11 cellular contexts compared by ENCODE assay signal in genomic region chr13:40910324-40911050, GRCh38.
DNase-seq lines count a peak whose midpoint lies in the region; ATAC-seq and TF ChIP-seq lines count a peak whose summit lies in the region.
"Had no signal": no experiment of that assay in that cellular context is flagged by ENCODE, and none has a peak within 500 bp of the region (broad histone marks: within the 10 kb centered on the region; RNA-seq: fewer than 3 reads in every experiment).

No MANE protein-coding gene starts in this region.

- 100% methylated on average over 1 of the region's 2 CpGs; no CpG with 5 or more reads in 1 of the 2 experiments for WGBS in IMR-90 (ENCODE audit: extremely low coverage in 2 of 2, insufficient read length in 1 of 2), 2 experiments
- WGBS in stomach, 5 donors = 50 to 78% (median 54%) methylated on average over 2 of the region's 2 CpGs

- intact Hi-C loops in IMR-90 (cut with micrococcal nuclease) (no loop called here), stomach (cut with DNase I; ENCODE audit: low total_unique reads) (no loop called here)

- H3K9ac ChIP-seq in IMR-90 (ENCODE audit: low read depth, low read length) = no peak overlapping the region

- dilution Hi-C loops in IMR-90 (cut with HindIII; ENCODE audit: low sequenced_read_pairs, unreplicated experiment) = no loop called here

- no peak overlapping the region for H3K4ac ChIP-seq in IMR-90 (ENCODE audit: low read depth, low read length)

- no peak for TF ChIP-seq EP300 in stomach (IDR thresholded peaks at IDR 0.05)

- H3K14ac ChIP-seq in IMR-90 (replicated peaks; ENCODE audit: low read depth, low read length) = no peak overlapping the region

- no peak overlapping the region for H2BK20ac ChIP-seq in IMR-90 (ENCODE audit: low read depth, low read length)

- TF ChIP-seq CTCF in IMR-90 (conservative IDR thresholded peaks at IDR 0.05; ENCODE audit: low read depth, low read length) = no peak
- TF ChIP-seq CTCF in fibroblast of the aortic adventitia (IDR thresholded peaks at IDR 0.05; ENCODE audit: insufficient read depth, low read length) = no peak
- no peak for TF ChIP-seq CTCF in stomach (IDR thresholded peaks at IDR 0.05)

- no peak overlapping the region for H2AK5ac ChIP-seq in IMR-90 (ENCODE audit: low read depth, low read length)

- no peak overlapping the region for H4K5ac ChIP-seq in IMR-90 (ENCODE audit: low read depth, low read length)

- POLR2A ChIA-PET in IMR-90 (lab: Charles Lee; ENCODE audit: unreplicated experiment) = no interaction called here

- no peak overlapping the region for H2AFZ ChIP-seq in IMR-90 (replicated peaks; ENCODE audit: low read length, poor library complexity)

- in situ Hi-C loops in IMR-90 (cut with MboI; ENCODE audit: low sequenced_read_pairs) = no loop called here

- no peak overlapping the region for H4K8ac ChIP-seq in IMR-90 (ENCODE audit: low read depth in 2 of 2, low read length in 2 of 2)

- ATAC-seq in GM18502 (IDR thresholded peaks at IDR 0.05; ENCODE audit: poor library complexity, unreplicated experiment) = peak; percentile 65
- ATAC-seq in GM21360 (IDR thresholded peaks at IDR 0.05; ENCODE audit: unreplicated experiment) = peak; percentile 87
- peak; percentile 67 for ATAC-seq in IMR-90 (ENCODE audit: low read depth)

- no peak overlapping the region for H3K23ac ChIP-seq in IMR-90 (ENCODE audit: low read depth, low read length)

- H3K18ac ChIP-seq in IMR-90 (ENCODE audit: low read depth, low read length) = no peak overlapping the region

- H3K56ac ChIP-seq in IMR-90 (ENCODE audit: extremely low read depth, insufficient read depth, low read length) = no peak overlapping the region

- peak overlapping the region; percentile 12; the same call in 1 of the 2 replicates for H3K4me2 ChIP-seq in IMR-90 (ENCODE audit: low read depth, low read length)

- TF ChIP-seq RAD21 in IMR-90 (IDR thresholded peaks at IDR 0.05; ENCODE audit: low read length) = no peak

- CTCF ChIA-PET in IMR-90 (lab: Yijun Ruan, JAX) = no interaction called here

- no peak overlapping the region for H4K91ac ChIP-seq in IMR-90 (ENCODE audit: insufficient read depth, low read depth, low read length)

- H3K36me3 ChIP-seq in IMR-90 (ENCODE audit: control insufficient read depth, insufficient read depth, low read length) = no peaks in the 10 kb centered on the region
- no peaks in the 10 kb centered on the region for H3K36me3 ChIP-seq in stomach
- H3K36me3 ChIP-seq: HAP-1, thoracic aorta had no signal

- no peak overlapping the region for H3K4me3 ChIP-seq in IMR-90 (ENCODE audit: insufficient read depth, low read depth, low read length)
- H3K4me3 ChIP-seq in fibroblast of the aortic adventitia (ENCODE audit: low read depth, low read length) = no peak overlapping the region
- no peak overlapping the region for H3K4me3 ChIP-seq in stomach
- H3K4me3 ChIP-seq: HAP-1, thoracic aorta had no signal

- no peaks in the 10 kb centered on the region; the same call in none of the 2 replicates for H3K4me1 ChIP-seq in IMR-90 (ENCODE audit: control insufficient read depth, insufficient read depth, low read length)
- peaks cover 0 to 22% (median 7%) of the 10 kb centered on the region in 4 donors for H3K4me1 ChIP-seq in stomach
- H3K4me1 ChIP-seq: HAP-1 had no signal

- H3K27ac ChIP-seq in IMR-90 (ENCODE audit: insufficient read depth, low read length) (no peak overlapping the region), stomach (peak overlapping the region in 1 of 5 donors; percentile 2)
- H3K27ac ChIP-seq: thoracic aorta had no signal

- no peaks in the 10 kb centered on the region for H3K27me3 ChIP-seq in IMR-90 (ENCODE audit: control insufficient read depth, insufficient read depth, low read length)
- H3K27me3 ChIP-seq in stomach = no peaks in the 10 kb centered on the region

- peak overlapping the region; percentile 3 for H2BK5ac ChIP-seq in IMR-90 (ENCODE audit: low read depth, low read length, poor library complexity, severe bottlenecking)

- no TSS peak for BruUV-seq in IMR-90 (replicated peaks; lab: Mats Ljungman, UMichigan)

- TF ChIP-seq POLR2A in IMR-90 (IDR thresholded peaks at IDR 0.05; ENCODE audit: low read depth, low read length) = no peak
- no peak for TF ChIP-seq POLR2A in stomach (IDR thresholded peaks at IDR 0.05)

- no peak overlapping the region for H2AK9ac ChIP-seq in IMR-90 (replicated peaks; ENCODE audit: low read depth, low read length, poor library complexity)

- H2BK15ac ChIP-seq in IMR-90 (ENCODE audit: low read depth, low read length) = no peak overlapping the region

- H4K20me1 ChIP-seq in IMR-90 (ENCODE audit: insufficient read depth, low read length) = no peaks in the 10 kb centered on the region

- peak; percentile 55 for DNase-seq in IMR-90
- DNase-seq in fibroblast of the aortic adventitia (ENCODE audit: low read depth) = peak; percentile 58
- DNase-seq in HUDEP-2 (lab: John Stamatoyannopoulos, UW; ENCODE audit: unreplicated experiment in 76 of 76) = no peak
- DNase-seq in glomerular visceral epithelial cell (ENCODE audit: extremely low spot score) = no peak
- DNase-seq in stomach = no peak
- DNase-seq: KBM-7, NCI-H524 treated with DMSO at 0.1 percent for 48 hours had no signal

- H3K9me3 ChIP-seq in IMR-90 (ENCODE audit: control insufficient read depth, insufficient read depth, low read length) = no peaks in the 10 kb centered on the region
- H3K9me3 ChIP-seq in stomach = no peaks in the 10 kb centered on the region
- H3K9me3 ChIP-seq: HAP-1, thoracic aorta had no signal

- no peak overlapping the region for H2BK120ac ChIP-seq in IMR-90 (ENCODE audit: low read depth, low read length)

- no peaks in the 10 kb centered on the region for H3K9me1 ChIP-seq in IMR-90 (ENCODE audit: insufficient read depth, low read length)

- H3K79me1 ChIP-seq in IMR-90 (ENCODE audit: low read depth in 1 of 2, low read length in 2 of 2) = peaks cover 2 to 8% of the 10 kb centered on the region in 2 experiments; a peak in 3 of 4 replicates

TF ChIP-seq in IMR-90, 13 proteins besides CTCF, POLR2A, EP300 and RAD21:
- TF ChIP-seq CHD1 (IDR thresholded peaks at IDR 0.05; ENCODE audit: low read depth, low read length) (no peak), SMC3 (IDR thresholded peaks at IDR 0.05; ENCODE audit: low read depth, low read length) (no peak), RCOR1 (IDR thresholded peaks at IDR 0.05; ENCODE audit: insufficient replicate concordance, low read length) (no peak), MAZ (IDR thresholded peaks at IDR 0.05; ENCODE audit: borderline replicate concordance, low read depth, low read length) (no peak), BHLHE40 (IDR thresholded peaks at IDR 0.05; ENCODE audit: low read depth, low read length) (no peak), USF2 (IDR thresholded peaks at IDR 0.05; ENCODE audit: low read depth, low read length) (no peak), NFE2L2 (IDR thresholded peaks at IDR 0.05; ENCODE audit: low read depth, low read length) (no peak), MXI1 (IDR thresholded peaks at IDR 0.05; ENCODE audit: borderline replicate concordance, low read depth, low read length) (no peak), RFX5 (IDR thresholded peaks at IDR 0.05; ENCODE audit: low read depth, low read length) (no peak), CEBPB (IDR thresholded peaks at IDR 0.05; ENCODE audit: low read depth, low read length) (no peak), MAFK (IDR thresholded peaks at IDR 0.05; ENCODE audit: low read depth, low read length) (no peak), FOS (IDR thresholded peaks at IDR 0.05; ENCODE audit: low read depth, low read length) (no peak), ELK1 (IDR thresholded peaks at IDR 0.05; ENCODE audit: borderline replicate concordance, low read depth, low read length) (no peak)

Comparison
In these comparisons a context has a peak if more than half of its experiments do, and no peak if none do; other contexts are left out.
1. DNase-seq: peak in IMR-90 (single experiment) and fibroblast of the aortic adventitia (single experiment); none in HUDEP-2 (0 of 76), glomerular visceral epithelial cell (single experiment) and stomach (single experiment).
2. Peak in every context shown above with its lines, with median percentiles within 50 percentile points of each other: ATAC-seq.